In genomic region chr4:26083987-26084386, GRCh38 we compare ENCODE assay signal across 1 cellular context.
TF ChIP-seq lines count a peak whose summit lies in the region.

No MANE protein-coding gene starts in this region.

TF ChIP-seq in SK-N-SH treated with all-trans-retinoic acid at 6 μM for 48 hours, 23 proteins besides CTCF, POLR2A, EP300 and RAD21 (continued from another document):
- TF ChIP-seq CREB5 (CRISPR knock-in tag; IDR thresholded peaks at IDR 0.05; ENCODE audit: low read depth) (no peak), BACH2 (CRISPR knock-in tag; IDR thresholded peaks at IDR 0.05; ENCODE audit: borderline replicate concordance) (no peak), CSDC2 (CRISPR knock-in tag; IDR thresholded peaks at IDR 0.05) (no peak)
